ENCODE assay signal across 8 cellular contexts in genomic region chr14:101875726-101876268, GRCh38.
DNase-seq lines count a peak whose midpoint lies in the region; ATAC-seq, FAIRE-seq and TF ChIP-seq lines count a peak whose summit lies in the region.

No MANE protein-coding gene starts in this region.

- in situ Hi-C loops in HepG2 (cut with HindIII; ENCODE audit: extremely low pct_ligation_motif_present, low pct_unique_long_range_greater_than_20kb), result no loop called here

- H3K9me3 Mint-ChIP-seq in activated CD8-positive, alpha-beta T cell treated with anti-CD3 and anti-CD28 coated beads, Interleukin-2, amount 10 ng/mL, durations not matched to agents 7 days and 5 days (ENCODE audit: insufficient read depth), result no peaks in the 10 kb centered on the region

- intact Hi-C loops in HepG2 (cut with micrococcal nuclease; ENCODE audit: unreplicated experiment), result no loop called here

- no peaks in the 10 kb centered on the region for H3K9me3 ChIP-seq in HepG2 (ENCODE audit: low read length)

- FAIRE-seq in HepG2 (lab: Jason Lieb, UNC), result no peak

- CTCF ChIA-PET in activated CD8-positive, alpha-beta T cell treated with anti-CD3 and anti-CD28 coated beads, Interleukin-2, amount 10 ng/mL, durations not matched to agents 7 days and 5 days (lab: Charles Lee), result interaction anchor here (0.7 to 1.2 kb wide), 5 partner anchors 9 to 105 kb away, joined by 3 to 4 read pairs (median 3); no protein-coding TSS in a partner anchor
- CTCF ChIA-PET in HepG2 (lab: Yijun Ruan, JAX; ENCODE audit: low intra/inter-chr PET ratio, low total read pairs), result no interaction called here

- no peak for TF ChIP-seq POLR2A in HepG2 (IDR thresholded peaks at IDR 0.05; ENCODE audit: insufficient read depth in 1 of 2, low read depth in 2 of 2, low read length in 2 of 2)

- WGBS in HepG2 (ENCODE audit: low lambda C conversion rate), result 96% methylated on average over 6 of the region's 6 CpGs

- H3K27me3 Mint-ChIP-seq in activated CD8-positive, alpha-beta T cell treated with anti-CD3 and anti-CD28 coated beads, Interleukin-2, amount 10 ng/mL, durations not matched to agents 7 days and 5 days (ENCODE audit: low read depth), result no peaks in the 10 kb centered on the region

- H3K9ac ChIP-seq in HepG2 (ENCODE audit: insufficient read depth, low read depth, low read length), result no peak overlapping the region

- no peak overlapping the region for H3K4me2 ChIP-seq in HepG2 (ENCODE audit: low read depth, low read length)

- no TSS peak for BruUV-seq in HepG2 (replicated peaks; lab: Mats Ljungman, UMichigan)

- H3K27me3 ChIP-seq in HepG2 (ENCODE audit: control insufficient read depth in 1 of 2, insufficient read depth in 2 of 2, low read length in 2 of 2), result no peaks in the 10 kb centered on the region

- no peaks in the 10 kb centered on the region; the same call in 1 of the 2 replicates for H4K20me1 ChIP-seq in HepG2 (ENCODE audit: insufficient read depth, low read length)

- ATAC-seq in GM19043 (IDR thresholded peaks at IDR 0.05; ENCODE audit: low read depth, unreplicated experiment), result peak; percentile 12
- ATAC-seq in HG02970 (IDR thresholded peaks at IDR 0.05; ENCODE audit: low FRiP score, unreplicated experiment), result peak; percentile 34
- ATAC-seq in activated CD8-positive, alpha-beta T cell treated with anti-CD3 and anti-CD28 coated beads, Interleukin-2, amount 10 ng/mL, durations not matched to agents 7 days and 5 days, result peak; percentile 32
- ATAC-seq in HepG2, result no peak

- H3K4me1 ChIP-seq in HepG2 (ENCODE audit: insufficient read depth, low read length), result peaks cover 1% of the 10 kb centered on the region

- TF ChIP-seq EP300 in HepG2 (IDR thresholded peaks at IDR 0.05; ENCODE audit: low read depth in 2 of 2, low read length in 2 of 2) (no peak), HepG2 (CRISPR knock-in tag; IDR thresholded peaks at IDR 0.05; ENCODE audit: borderline replicate concordance) (no peak)

- no peak overlapping the region for H3K27ac ChIP-seq in HepG2 (ENCODE audit: extremely low read length, insufficient read depth, low read length)

- H3K4me3 Mint-ChIP-seq in activated CD8-positive, alpha-beta T cell treated with anti-CD3 and anti-CD28 coated beads, Interleukin-2, amount 10 ng/mL, durations not matched to agents 7 days and 5 days, result peak overlapping the region; percentile 56

- no peak overlapping the region for H2AFZ ChIP-seq in HepG2 (ENCODE audit: low read length)

- peaks cover 12% of the 10 kb centered on the region for H3K79me2 ChIP-seq in HepG2 (ENCODE audit: insufficient read depth, low read length)

- peaks cover 3 to 9% of the 10 kb centered on the region in 2 experiments; a peak in 4 of 5 replicates for H3K36me3 ChIP-seq in HepG2 (replicated peaks in 1 of 2; ENCODE audit: control insufficient read depth in 1 of 2, insufficient read depth in 2 of 2, low read length in 2 of 2)

- no peak overlapping the region for H3K4me3 ChIP-seq in HepG2 (replicated peaks in 1 of 3; ENCODE audit: insufficient read depth in 1 of 3, low read depth in 2 of 3, low read length in 3 of 3)

- TF ChIP-seq RAD21 in HepG2 (CRISPR knock-in tag; IDR thresholded peaks at IDR 0.05), result no peak

- no peak for DNase-seq in activated CD8-positive, alpha-beta T cell treated with anti-CD3 and anti-CD28 coated beads, Interleukin-2, amount 10 ng/mL, durations not matched to agents 7 days and 5 days
- DNase-seq in retina (peak; percentile 23), NCI-H146 (lab: John Stamatoyannopoulos, UW) (no peak), HepG2 (ENCODE audit: low spot score) (no peak), RPMI8226 (no peak), NCI-H2029 (lab: John Stamatoyannopoulos, UW) (no peak)

- peaks cover 47% of the 10 kb centered on the region for H3K36me3 Mint-ChIP-seq in activated CD8-positive, alpha-beta T cell treated with anti-CD3 and anti-CD28 coated beads, Interleukin-2, amount 10 ng/mL, durations not matched to agents 7 days and 5 days (ENCODE audit: low read depth)

- H3K27ac Mint-ChIP-seq in activated CD8-positive, alpha-beta T cell treated with anti-CD3 and anti-CD28 coated beads, Interleukin-2, amount 10 ng/mL, durations not matched to agents 7 days and 5 days, result peak overlapping the region; percentile 71

- peaks cover 55% of the 10 kb centered on the region for H3K4me1 Mint-ChIP-seq in activated CD8-positive, alpha-beta T cell treated with anti-CD3 and anti-CD28 coated beads, Interleukin-2, amount 10 ng/mL, durations not matched to agents 7 days and 5 days (ENCODE audit: low read depth)

- POLR2A ChIA-PET in activated CD8-positive, alpha-beta T cell treated with anti-CD3 and anti-CD28 coated beads, Interleukin-2, amount 10 ng/mL, durations not matched to agents 7 days and 5 days (lab: Charles Lee), result interaction anchor here (0.8 to 1.8 kb wide), 3 partner anchors 51 to 65 kb away, joined by 3 to 8 read pairs (median 6); no protein-coding TSS in a partner anchor
- POLR2A ChIA-PET in HepG2 (lab: Yijun Ruan, JAX), result no interaction called here

- TF ChIP-seq CTCF in HepG2 (CRISPR knock-in tag; IDR thresholded peaks at IDR 0.05), result no peak

TF ChIP-seq in HepG2, 621 proteins besides CTCF, POLR2A, EP300 and RAD21:
- no peak for TF ChIP-seq NCOA5 (CRISPR knock-in tag; IDR thresholded peaks at IDR 0.05)
